Comparison of ENCODE assay signal across 1 cellular context in genomic region chr1:21022279-21023040, GRCh38.
TF ChIP-seq lines count a peak whose summit lies in the region.

No MANE protein-coding gene starts in this region.

TF ChIP-seq in HepG2, 621 proteins besides CTCF, POLR2A, EP300 and RAD21 (continued from another document and continues in another):
- TF ChIP-seq, protein P1, sequence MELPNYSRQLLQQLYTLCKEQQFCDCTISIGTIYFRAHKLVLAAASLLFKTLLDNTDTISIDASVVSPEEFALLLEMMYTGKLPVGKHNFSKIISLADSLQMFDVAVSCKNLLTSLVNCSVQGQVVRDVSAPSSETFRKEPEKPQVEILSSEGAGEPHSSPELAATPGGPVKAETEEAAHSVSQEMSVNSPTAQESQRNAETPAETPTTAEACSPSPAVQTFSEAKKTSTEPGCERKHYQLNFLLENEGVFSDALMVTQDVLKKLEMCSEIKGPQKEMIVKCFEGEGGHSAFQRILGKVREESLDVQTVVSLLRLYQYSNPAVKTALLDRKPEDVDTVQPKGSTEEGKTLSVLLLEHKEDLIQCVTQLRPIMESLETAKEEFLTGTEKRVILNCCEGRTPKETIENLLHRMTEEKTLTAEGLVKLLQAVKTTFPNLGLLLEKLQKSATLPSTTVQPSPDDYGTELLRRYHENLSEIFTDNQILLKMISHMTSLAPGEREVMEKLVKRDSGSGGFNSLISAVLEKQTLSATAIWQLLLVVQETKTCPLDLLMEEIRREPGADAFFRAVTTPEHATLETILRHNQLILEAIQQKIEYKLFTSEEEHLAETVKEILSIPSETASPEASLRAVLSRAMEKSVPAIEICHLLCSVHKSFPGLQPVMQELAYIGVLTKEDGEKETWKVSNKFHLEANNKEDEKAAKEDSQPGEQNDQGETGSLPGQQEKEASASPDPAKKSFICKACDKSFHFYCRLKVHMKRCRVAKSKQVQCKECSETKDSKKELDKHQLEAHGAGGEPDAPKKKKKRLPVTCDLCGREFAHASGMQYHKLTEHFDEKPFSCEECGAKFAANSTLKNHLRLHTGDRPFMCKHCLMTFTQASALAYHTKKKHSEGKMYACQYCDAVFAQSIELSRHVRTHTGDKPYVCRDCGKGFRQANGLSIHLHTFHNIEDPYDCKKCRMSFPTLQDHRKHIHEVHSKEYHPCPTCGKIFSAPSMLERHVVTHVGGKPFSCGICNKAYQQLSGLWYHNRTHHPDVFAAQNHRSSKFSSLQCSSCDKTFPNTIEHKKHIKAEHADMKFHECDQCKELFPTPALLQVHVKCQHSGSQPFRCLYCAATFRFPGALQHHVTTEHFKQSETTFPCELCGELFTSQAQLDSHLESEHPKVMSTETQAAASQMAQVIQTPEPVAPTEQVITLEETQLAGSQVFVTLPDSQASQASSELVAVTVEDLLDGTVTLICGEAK (IDR thresholded peaks at IDR 0.05), result no peak
- TF ChIP-seq, protein P1 (CRISPR knock-in tag; IDR thresholded peaks at IDR 0.05), result no peak; the same call in 1 of the 2 replicates
- TF ChIP-seq ZNF629 (CRISPR knock-in tag; conservative IDR thresholded peaks at IDR 0.05), result no peak
- TF ChIP-seq, protein P2, sequence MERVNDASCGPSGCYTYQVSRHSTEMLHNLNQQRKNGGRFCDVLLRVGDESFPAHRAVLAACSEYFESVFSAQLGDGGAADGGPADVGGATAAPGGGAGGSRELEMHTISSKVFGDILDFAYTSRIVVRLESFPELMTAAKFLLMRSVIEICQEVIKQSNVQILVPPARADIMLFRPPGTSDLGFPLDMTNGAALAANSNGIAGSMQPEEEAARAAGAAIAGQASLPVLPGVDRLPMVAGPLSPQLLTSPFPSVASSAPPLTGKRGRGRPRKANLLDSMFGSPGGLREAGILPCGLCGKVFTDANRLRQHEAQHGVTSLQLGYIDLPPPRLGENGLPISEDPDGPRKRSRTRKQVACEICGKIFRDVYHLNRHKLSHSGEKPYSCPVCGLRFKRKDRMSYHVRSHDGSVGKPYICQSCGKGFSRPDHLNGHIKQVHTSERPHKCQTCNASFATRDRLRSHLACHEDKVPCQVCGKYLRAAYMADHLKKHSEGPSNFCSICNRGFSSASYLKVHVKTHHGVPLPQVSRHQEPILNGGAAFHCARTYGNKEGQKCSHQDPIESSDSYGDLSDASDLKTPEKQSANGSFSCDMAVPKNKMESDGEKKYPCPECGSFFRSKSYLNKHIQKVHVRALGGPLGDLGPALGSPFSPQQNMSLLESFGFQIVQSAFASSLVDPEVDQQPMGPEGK (CRISPR knock-in tag; IDR thresholded peaks at IDR 0.05), result peak; percentile 9; the same call in 1 of the 2 replicates
- TF ChIP-seq RERE (CRISPR knock-in tag; IDR thresholded peaks at IDR 0.05; ENCODE audit: low read depth), result no peak
- TF ChIP-seq AGO2 (optimal IDR thresholded peaks at IDR 0.05; ENCODE audit: low read depth, low read length), result no peak
- no peak for TF ChIP-seq NBN (conservative IDR thresholded peaks at IDR 0.05)
- TF ChIP-seq CENPT (CRISPR knock-in tag; IDR thresholded peaks at IDR 0.05; ENCODE audit: low read depth), result no peak
- TF ChIP-seq TCF7L2 (IDR thresholded peaks at IDR 0.05; ENCODE audit: low read depth, low read length), result no peak
- TF ChIP-seq ZBTB1 (CRISPR knock-in tag; IDR thresholded peaks at IDR 0.05; ENCODE audit: borderline replicate concordance), result no peak
- no peak for TF ChIP-seq HNRNPLL (IDR thresholded peaks at IDR 0.05; ENCODE audit: low read depth, low read length, poor library complexity, severe bottlenecking)
- peak; percentile 37; the same call in 1 of the 2 replicates for TF ChIP-seq ZNF317 (CRISPR knock-in tag; IDR thresholded peaks at IDR 0.05)
- peak; percentile 100 for TF ChIP-seq ELF3 (CRISPR knock-in tag; IDR thresholded peaks at IDR 0.05)
- no peak for TF ChIP-seq ZNF160 (CRISPR knock-in tag; IDR thresholded peaks at IDR 0.05)
- no peak for TF ChIP-seq RARG (CRISPR knock-in tag; IDR thresholded peaks at IDR 0.05; ENCODE audit: low read depth)
- no peak for TF ChIP-seq NR1H2 (CRISPR knock-in tag; IDR thresholded peaks at IDR 0.05; ENCODE audit: borderline replicate concordance, low read depth)
- no peak for TF ChIP-seq PCBP2 (optimal IDR thresholded peaks at IDR 0.05; ENCODE audit: low read depth, low read length, poor library complexity, severe bottlenecking)
- TF ChIP-seq, protein P3, sequence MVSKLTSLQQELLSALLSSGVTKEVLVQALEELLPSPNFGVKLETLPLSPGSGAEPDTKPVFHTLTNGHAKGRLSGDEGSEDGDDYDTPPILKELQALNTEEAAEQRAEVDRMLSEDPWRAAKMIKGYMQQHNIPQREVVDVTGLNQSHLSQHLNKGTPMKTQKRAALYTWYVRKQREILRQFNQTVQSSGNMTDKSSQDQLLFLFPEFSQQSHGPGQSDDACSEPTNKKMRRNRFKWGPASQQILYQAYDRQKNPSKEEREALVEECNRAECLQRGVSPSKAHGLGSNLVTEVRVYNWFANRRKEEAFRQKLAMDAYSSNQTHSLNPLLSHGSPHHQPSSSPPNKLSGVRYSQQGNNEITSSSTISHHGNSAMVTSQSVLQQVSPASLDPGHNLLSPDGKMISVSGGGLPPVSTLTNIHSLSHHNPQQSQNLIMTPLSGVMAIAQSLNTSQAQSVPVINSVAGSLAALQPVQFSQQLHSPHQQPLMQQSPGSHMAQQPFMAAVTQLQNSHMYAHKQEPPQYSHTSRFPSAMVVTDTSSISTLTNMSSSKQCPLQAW (CRISPR knock-in tag; IDR thresholded peaks at IDR 0.05), result no peak
- no peak for TF ChIP-seq TCF7 (IDR thresholded peaks at IDR 0.05; ENCODE audit: low read depth)
- no peak for TF ChIP-seq TMF1 (CRISPR knock-in tag; IDR thresholded peaks at IDR 0.05; ENCODE audit: low read depth)
- peak; percentile 65; the same call in 1 of the 2 replicates for TF ChIP-seq ZNF713 (CRISPR knock-in tag; IDR thresholded peaks at IDR 0.05)
- no peak for TF ChIP-seq ZNF274 (CRISPR knock-in tag; IDR thresholded peaks at IDR 0.05)
- TF ChIP-seq MAFK (conservative IDR thresholded peaks at IDR 0.05 in 1 of 2, IDR thresholded peaks at IDR 0.05 in 1 of 2; ENCODE audit: low read length in 2 of 2), result peak; percentile 91 to 98
- peak; percentile 88 for TF ChIP-seq ZNF12 (CRISPR knock-in tag; IDR thresholded peaks at IDR 0.05)
- TF ChIP-seq, protein P4, sequence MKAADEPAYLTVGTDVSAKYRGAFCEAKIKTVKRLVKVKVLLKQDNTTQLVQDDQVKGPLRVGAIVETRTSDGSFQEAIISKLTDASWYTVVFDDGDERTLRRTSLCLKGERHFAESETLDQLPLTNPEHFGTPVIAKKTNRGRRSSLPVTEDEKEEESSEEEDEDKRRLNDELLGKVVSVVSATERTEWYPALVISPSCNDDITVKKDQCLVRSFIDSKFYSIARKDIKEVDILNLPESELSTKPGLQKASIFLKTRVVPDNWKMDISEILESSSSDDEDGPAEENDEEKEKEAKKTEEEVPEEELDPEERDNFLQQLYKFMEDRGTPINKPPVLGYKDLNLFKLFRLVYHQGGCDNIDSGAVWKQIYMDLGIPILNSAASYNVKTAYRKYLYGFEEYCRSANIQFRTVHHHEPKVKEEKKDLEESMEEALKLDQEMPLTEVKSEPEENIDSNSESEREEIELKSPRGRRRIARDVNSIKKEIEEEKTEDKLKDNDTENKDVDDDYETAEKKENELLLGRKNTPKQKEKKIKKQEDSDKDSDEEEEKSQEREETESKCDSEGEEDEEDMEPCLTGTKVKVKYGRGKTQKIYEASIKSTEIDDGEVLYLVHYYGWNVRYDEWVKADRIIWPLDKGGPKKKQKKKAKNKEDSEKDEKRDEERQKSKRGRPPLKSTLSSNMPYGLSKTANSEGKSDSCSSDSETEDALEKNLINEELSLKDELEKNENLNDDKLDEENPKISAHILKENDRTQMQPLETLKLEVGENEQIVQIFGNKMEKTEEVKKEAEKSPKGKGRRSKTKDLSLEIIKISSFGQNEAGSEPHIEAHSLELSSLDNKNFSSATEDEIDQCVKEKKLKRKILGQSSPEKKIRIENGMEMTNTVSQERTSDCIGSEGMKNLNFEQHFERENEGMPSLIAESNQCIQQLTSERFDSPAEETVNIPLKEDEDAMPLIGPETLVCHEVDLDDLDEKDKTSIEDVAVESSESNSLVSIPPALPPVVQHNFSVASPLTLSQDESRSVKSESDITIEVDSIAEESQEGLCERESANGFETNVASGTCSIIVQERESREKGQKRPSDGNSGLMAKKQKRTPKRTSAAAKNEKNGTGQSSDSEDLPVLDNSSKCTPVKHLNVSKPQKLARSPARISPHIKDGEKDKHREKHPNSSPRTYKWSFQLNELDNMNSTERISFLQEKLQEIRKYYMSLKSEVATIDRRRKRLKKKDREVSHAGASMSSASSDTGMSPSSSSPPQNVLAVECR (CRISPR knock-in tag; IDR thresholded peaks at IDR 0.05; ENCODE audit: borderline replicate concordance), result no peak; the same call in 1 of the 2 replicates
- TF ChIP-seq, protein P5, sequence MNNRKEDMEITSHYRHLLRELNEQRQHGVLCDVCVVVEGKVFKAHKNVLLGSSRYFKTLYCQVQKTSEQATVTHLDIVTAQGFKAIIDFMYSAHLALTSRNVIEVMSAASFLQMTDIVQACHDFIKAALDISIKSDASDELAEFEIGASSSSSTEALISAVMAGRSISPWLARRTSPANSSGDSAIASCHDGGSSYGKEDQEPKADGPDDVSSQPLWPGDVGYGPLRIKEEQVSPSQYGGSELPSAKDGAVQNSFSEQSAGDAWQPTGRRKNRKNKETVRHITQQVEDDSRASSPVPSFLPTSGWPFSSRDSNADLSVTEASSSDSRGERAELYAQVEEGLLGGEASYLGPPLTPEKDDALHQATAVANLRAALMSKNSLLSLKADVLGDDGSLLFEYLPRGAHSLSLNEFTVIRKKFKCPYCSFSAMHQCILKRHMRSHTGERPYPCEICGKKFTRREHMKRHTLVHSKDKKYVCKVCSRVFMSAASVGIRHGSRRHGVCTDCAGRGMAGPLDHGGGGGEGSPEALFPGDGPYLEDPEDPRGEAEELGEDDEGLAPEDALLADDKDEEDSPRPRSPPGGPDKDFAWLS (CRISPR knock-in tag; IDR thresholded peaks at IDR 0.05; ENCODE audit: borderline replicate concordance), result no peak
- 0 out of 2 replicates have a peak, but pooled peaks have one; percentile 40 for TF ChIP-seq KAT7 (CRISPR knock-in tag; IDR thresholded peaks at IDR 0.05; ENCODE audit: borderline replicate concordance)
- TF ChIP-seq ZNF383 (CRISPR knock-in tag; IDR thresholded peaks at IDR 0.05; ENCODE audit: borderline replicate concordance), result no peak
- TF ChIP-seq KLF9 (CRISPR knock-in tag; IDR thresholded peaks at IDR 0.05; ENCODE audit: low read depth), result no peak
- no peak; the same call in 1 of the 2 replicates for TF ChIP-seq HOXA3 (CRISPR knock-in tag; IDR thresholded peaks at IDR 0.05)
- TF ChIP-seq, protein P6, sequence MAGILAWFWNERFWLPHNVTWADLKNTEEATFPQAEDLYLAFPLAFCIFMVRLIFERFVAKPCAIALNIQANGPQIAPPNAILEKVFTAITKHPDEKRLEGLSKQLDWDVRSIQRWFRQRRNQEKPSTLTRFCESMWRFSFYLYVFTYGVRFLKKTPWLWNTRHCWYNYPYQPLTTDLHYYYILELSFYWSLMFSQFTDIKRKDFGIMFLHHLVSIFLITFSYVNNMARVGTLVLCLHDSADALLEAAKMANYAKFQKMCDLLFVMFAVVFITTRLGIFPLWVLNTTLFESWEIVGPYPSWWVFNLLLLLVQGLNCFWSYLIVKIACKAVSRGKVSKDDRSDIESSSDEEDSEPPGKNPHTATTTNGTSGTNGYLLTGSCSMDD (CRISPR knock-in tag; IDR thresholded peaks at IDR 0.05), result no peak
